ENCODE assay signal across 1 cellular context in genomic region chr2:231612199-231613053, GRCh38.
TF ChIP-seq lines count a peak whose summit lies in the region.

No MANE protein-coding gene starts in this region.

TF ChIP-seq in K562, 482 proteins besides CTCF, POLR2A, EP300 and RAD21 (continued from another document and continues in another):
- TF ChIP-seq STAT6 (CRISPR knock-in tag; IDR thresholded peaks at IDR 0.05) (no peak), ARID2 (IDR thresholded peaks at IDR 0.05) (0 out of 2 replicates have a peak, but pooled peaks have one; percentile 38), HDAC2 (IDR thresholded peaks at IDR 0.05) (peak; percentile 56; the same call in 1 of the 2 replicates), CEBPG (CRISPR knock-in tag; IDR thresholded peaks at IDR 0.05) (no peak), CEBPG (tag; conservative IDR thresholded peaks at IDR 0.05 in 1 of 2, IDR thresholded peaks at IDR 0.05 in 1 of 2) (no peak), BCOR (IDR thresholded peaks at IDR 0.05) (peak; percentile 93), MAX (CRISPR knock-in tag; IDR thresholded peaks at IDR 0.05) (peak; percentile 66), ADNP (tag; IDR thresholded peaks at IDR 0.05) (peak; percentile 65; the same call in 1 of the 2 replicates), ARID3A (IDR thresholded peaks at IDR 0.05; ENCODE audit: borderline replicate concordance, low read depth, low read length) (no peak), JUN (IDR thresholded peaks at IDR 0.05; ENCODE audit: borderline replicate concordance, low read depth, low read length) (peak; percentile 46; the same call in 1 of the 2 replicates), JUN (CRISPR knock-in tag; IDR thresholded peaks at IDR 0.05; ENCODE audit: borderline replicate concordance) (no peak), BHLHE40 (IDR thresholded peaks at IDR 0.05; ENCODE audit: low read length) (peak; percentile 98), ZBTB17 (CRISPR knock-in tag; IDR thresholded peaks at IDR 0.05) (no peak), LEF1 (IDR thresholded peaks at IDR 0.05) (peak; percentile 42; the same call in 1 of the 2 replicates), CXXC5 (CRISPR knock-in tag; IDR thresholded peaks at IDR 0.05) (peak; percentile 46; the same call in 1 of the 2 replicates), L3MBTL2 (IDR thresholded peaks at IDR 0.05) (peak; percentile 67), ZNF740 (CRISPR knock-in tag; IDR thresholded peaks at IDR 0.05) (peak; percentile 99), ZNF740 (tag; IDR thresholded peaks at IDR 0.05) (peak in 1 of 2 experiments; percentile 99; a peak in 2 of 4 replicates), GABPB1 (CRISPR knock-in tag; IDR thresholded peaks at IDR 0.05) (peak; percentile 30; the same call in 1 of the 2 replicates), UBTF (IDR thresholded peaks at IDR 0.05; ENCODE audit: borderline replicate concordance in 1 of 2, low read depth in 2 of 2, low read length in 2 of 2) (0 out of 4 replicates have a peak, but pooled peaks of 1 of the 2 experiments have one; percentile 4), RCOR1 (IDR thresholded peaks at IDR 0.05; ENCODE audit: borderline replicate concordance in 1 of 2, low read depth in 2 of 2, low read length in 2 of 2) (0 out of 4 replicates have a peak, but pooled peaks of 1 of the 2 experiments have one; percentile 46), EGR1 (conservative IDR thresholded peaks at IDR 0.05) (no peak), ZFX (CRISPR knock-in tag; IDR thresholded peaks at IDR 0.05) (peak; percentile 41; the same call in 1 of the 2 replicates), KLF1 (tag; IDR thresholded peaks at IDR 0.05) (no peak), GTF2A2 (tag; IDR thresholded peaks at IDR 0.05) (no peak), E4F1 (CRISPR knock-in tag; IDR thresholded peaks at IDR 0.05; ENCODE audit: borderline replicate concordance) (no peak), KLF16 (IDR thresholded peaks at IDR 0.05) (0 out of 2 replicates have a peak, but pooled peaks have one; percentile 20), MYC (IDR thresholded peaks at IDR 0.05; ENCODE audit: low read depth, low read length) (no peak), MYC (CRISPR knock-in tag; IDR thresholded peaks at IDR 0.05; ENCODE audit: borderline replicate concordance, low read depth) (no peak), NCOA4 (IDR thresholded peaks at IDR 0.05; ENCODE audit: partially characterized antibody) (no peak), SP1 (CRISPR knock-in tag; IDR thresholded peaks at IDR 0.05) (peak; percentile 53; the same call in 1 of the 2 replicates), JUNB (CRISPR knock-in tag; conservative IDR thresholded peaks at IDR 0.05) (no peak), ZNF766 (CRISPR knock-in tag; conservative IDR thresholded peaks at IDR 0.05) (peak; percentile 62), MGA (IDR thresholded peaks at IDR 0.05) (peak; percentile 50; the same call in 1 of the 2 replicates), EP400 (IDR thresholded peaks at IDR 0.05) (peak; percentile 21; the same call in 1 of the 2 replicates), RBFOX2 (IDR thresholded peaks at IDR 0.05; ENCODE audit: low read depth, low read length) (0 out of 2 replicates have a peak, but pooled peaks have one; percentile 19), CC2D1A (IDR thresholded peaks at IDR 0.05) (peak; percentile 54; the same call in 1 of the 2 replicates), ZNF586 (CRISPR knock-in tag; conservative IDR thresholded peaks at IDR 0.05) (no peak), FOSL1 (tag; conservative IDR thresholded peaks at IDR 0.05) (peak; percentile 77), CHD2 (IDR thresholded peaks at IDR 0.05; ENCODE audit: low read depth, low read length) (peak; percentile 63; the same call in 1 of the 2 replicates)
